20 cellular contexts compared by ENCODE assay signal in the genomic region with DNA sequence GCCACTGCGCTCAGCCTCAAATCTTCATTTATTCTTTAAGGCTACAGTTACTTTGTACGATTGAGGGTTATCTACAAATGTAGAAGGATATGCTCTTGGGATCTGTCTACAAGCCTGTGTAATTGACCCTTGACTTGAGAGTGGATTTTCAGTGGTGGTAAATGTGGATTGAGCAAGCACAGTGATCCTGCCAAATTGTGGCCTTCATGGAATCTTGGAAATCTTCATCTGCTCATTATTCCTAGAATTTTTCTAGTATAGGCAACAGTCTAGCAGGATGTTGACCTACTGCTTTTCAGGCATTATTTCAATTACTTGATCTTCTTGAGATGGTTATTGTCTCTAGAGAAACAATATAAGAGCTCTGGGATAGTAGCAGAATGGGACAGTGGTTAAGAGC.
"Had no signal": no experiment of that assay in that cellular context is flagged by ENCODE, and none has a peak within 500 bp of the region (broad histone marks: within the 10 kb centered on the region; RNA-seq: fewer than 3 reads in every experiment).

No MANE protein-coding gene starts in this region.

- H3K9me3 ChIP-seq: psoas muscle, sigmoid colon, suprapubic skin, thyroid gland had no signal

- H3K4me3 Mint-ChIP-seq: immature natural killer cell, naive B cell, nephron progenitor cell, type B pancreatic cell had no signal

- H3K27ac ChIP-seq: psoas muscle, sigmoid colon, skin epidermis, suprapubic skin, thyroid gland had no signal

- FAIRE-seq: endometrium, frontal cortex, keratinocyte, urothelium cell line had no signal

- H3K36me3 Mint-ChIP-seq: immature natural killer cell had no signal

- H3K4me1 Mint-ChIP-seq: immature natural killer cell had no signal

- DNase-seq: effector memory CD4-positive, alpha-beta T cell; immature natural killer cell; mesendoderm; naive B cell; nephron progenitor cell; psoas muscle; retina; sigmoid colon; stimulated activated CD4-positive, alpha-beta T cell treated with anti-CD3 and anti-CD28 coated beads, Interleukin-2, amount 100 ng/mL, for 24 hours; stimulated activated CD4-positive, alpha-beta T cell treated with anti-CD3 and anti-CD28 coated beads, Interleukin-4, amount 100 ng/mL, for 4 hours; stimulated activated naive CD8-positive, alpha-beta T cell treated with anti-CD3 and anti-CD28 coated beads, Interleukin-15, Interleukin-2, amounts not matched to agents 100 U/mL and 50 U/mL, for 24 hours; thyroid gland had no signal

- H3K36me3 ChIP-seq: sigmoid colon, suprapubic skin, thyroid gland had no signal

- H3K4me1 ChIP-seq: thyroid gland had no signal

- H3K27me3 Mint-ChIP-seq: naive B cell, type B pancreatic cell had no signal

- H3K27me3 ChIP-seq: sigmoid colon, suprapubic skin, thyroid gland had no signal

- H3K4me3 ChIP-seq: psoas muscle, sigmoid colon, skin epidermis, suprapubic skin, thyroid gland had no signal

- H3K27ac Mint-ChIP-seq: immature natural killer cell, nephron progenitor cell, type B pancreatic cell had no signal

- H3K9me3 Mint-ChIP-seq: immature natural killer cell, naive B cell had no signal

- ATAC-seq: esophagus mucosa; psoas muscle; stimulated activated naive CD8-positive, alpha-beta T cell treated with anti-CD3 and anti-CD28 coated beads, Interleukin-15, Interleukin-2, amounts not matched to agents 100 U/mL and 50 U/mL, for 24 hours had no signal
